ENCODE assay signal across 8 cellular contexts in the genomic region with DNA sequence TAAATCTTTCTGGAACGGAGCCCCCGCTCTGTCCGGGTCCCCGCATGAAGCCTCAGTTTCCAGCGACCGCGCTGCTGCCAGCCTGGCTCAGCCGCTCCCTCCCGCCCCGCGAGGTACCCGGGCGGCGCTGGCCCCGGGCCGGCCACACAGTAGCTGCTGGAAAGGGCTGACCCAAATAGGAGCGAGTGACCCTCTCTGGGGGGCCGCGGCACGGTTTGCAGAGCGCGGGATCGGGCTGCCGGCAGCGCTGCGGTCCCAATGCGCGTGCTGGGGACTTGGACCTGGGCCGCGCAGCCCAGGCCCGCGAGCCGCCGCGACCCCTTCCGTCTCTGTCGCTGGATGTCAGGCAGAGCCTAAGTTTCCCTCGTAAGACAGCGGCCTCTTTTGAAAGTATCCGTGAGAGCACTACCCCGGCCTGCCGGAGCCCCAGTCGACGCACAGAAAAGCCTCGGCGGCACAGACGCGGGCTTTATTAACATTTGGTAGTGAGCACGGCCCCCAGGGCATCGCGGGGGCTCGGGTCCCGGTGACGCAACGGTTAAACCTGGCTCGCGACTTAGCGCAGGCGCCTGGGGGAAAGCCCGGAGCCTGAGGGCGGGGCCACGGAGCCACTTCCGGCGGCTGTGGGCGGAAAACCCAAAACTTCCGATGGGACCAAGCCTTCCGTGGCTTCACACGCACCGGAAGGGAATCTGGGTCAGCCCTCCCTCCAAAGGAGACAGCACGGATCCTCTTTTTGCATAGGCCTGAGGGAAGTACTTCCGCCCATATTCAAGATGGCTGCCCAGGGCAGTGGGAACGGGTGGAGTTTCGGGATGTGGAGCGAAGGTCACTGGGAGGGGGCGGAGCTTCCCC. TPM values are rescaled to one million over a fixed set of nuclear protein-coding genes. Genes with fewer than 3 reads are reported as not detected.
A peak's percentile ranks its signal among the peaks of the same experiment; 100 is the strongest.
DNase-seq lines count a peak whose midpoint lies in the region; ATAC-seq and TF ChIP-seq lines count a peak whose summit lies in the region.

No MANE protein-coding gene starts in this region.

- peaks cover 17% of the 10 kb centered on the region for H3K36me3 ChIP-seq in BJ (ENCODE audit: control insufficient read depth, insufficient read depth, low read length)

- no peak for TF ChIP-seq CTCF in BJ (IDR thresholded peaks at IDR 0.05; ENCODE audit: insufficient read depth, low read depth, low read length)

- ATAC-seq in HG03457 (IDR thresholded peaks at IDR 0.05; ENCODE audit: unreplicated experiment) = peak; percentile 45

- CTCF ChIA-PET in BJ (lab: Yijun Ruan, JAX) = interaction anchor here (0.7 to 4.7 kb wide), 15 partner anchors 9 to 84 kb away, joined by 3 to 41 read pairs (median 6); partner anchors contain the start of genes CATSPERZ, ESRRA, PLCB3 and PPP1R14B

- H3K4me3 ChIP-seq in BJ (ENCODE audit: low read depth, low read length) = peak overlapping the region; percentile 66

- H3K27me3 ChIP-seq in BJ (ENCODE audit: control insufficient read depth, insufficient read depth, low read length) (no peaks in the 10 kb centered on the region), layer of hippocampus (ENCODE audit: control insufficient read depth, insufficient read depth, low read length) (no peaks in the 10 kb centered on the region)

- POLR2A ChIA-PET in BJ (lab: Charles Lee) = interaction anchor here (0.7 kb wide), 1 partner anchor 353 kb away, joined by 3 read pairs; no protein-coding TSS in a partner anchor

- H3K27ac ChIP-seq in cingulate gyrus (ENCODE audit: low read depth, low read length) (peak overlapping the region; percentile 98), layer of hippocampus (ENCODE audit: low read depth, low read length) (peak overlapping the region; percentile 98)

- DNase-seq in BJ (ENCODE audit: low read depth) (peak; percentile 99), GM19240 (ENCODE audit: insufficient read length, low spot score) (peak; percentile 74), NCI-H524 (lab: John Stamatoyannopoulos, UW) (peak; percentile 99)
- DNase-seq in activated CD4-positive, alpha-beta T cell treated with anti-CD3 and anti-CD28 coated beads for 4 hours = peak; percentile 97
- DNase-seq in stimulated activated CD4-positive, alpha-beta T cell treated with anti-CD3 and anti-CD28 coated beads, Interleukin-1b, Interleukin-23, amount 100 ng/mL, for 24 hours (ENCODE audit: low read depth in 4 of 4, low spot score in 1 of 4) = peak; percentile 93 to 98 (median 96)

RNA-seq across cellular contexts. Expression of gene BAD, which starts 14.9 kb away (rescaled TPM):
- 62.3 and 85.3 TPM in 2 replicates for polyA plus RNA-seq in BJ (2011; rRNA removed)
- polyA minus RNA-seq in BJ (2011; rRNA and poly(A)+ RNA removed) = 8.1 and 16.9 TPM in 2 replicates

RNA-seq across cellular contexts. Expression of gene GPR137, which starts 16.0 kb away (rescaled TPM):
- polyA plus RNA-seq in BJ (2011; rRNA removed) = 22.6 and 33.7 TPM in 2 replicates
- polyA minus RNA-seq in BJ (2011; rRNA and poly(A)+ RNA removed) = 12.0 and 16.8 TPM in 2 replicates

RNA-seq across cellular contexts. Expression of gene PLCB3, which starts 18.3 kb away (rescaled TPM):
- 17.9 and 30.2 TPM in 2 replicates for polyA plus RNA-seq in BJ (2011; rRNA removed)
- polyA minus RNA-seq in BJ (2011; rRNA and poly(A)+ RNA removed) = 45.3 and 50.4 TPM in 2 replicates

RNA-seq across cellular contexts. Expression of gene KCNK4, which starts 21.5 kb away (rescaled TPM):
- polyA plus RNA-seq in BJ (2011; rRNA removed) = 0.05 TPM in 1 of 2 replicates, not detected in the other
- not detected in 2 replicates for polyA minus RNA-seq in BJ (2011; rRNA and poly(A)+ RNA removed)

RNA-seq across cellular contexts. Expression of gene PPP1R14B, which starts 22.9 kb away (rescaled TPM):
- polyA plus RNA-seq in BJ (2011; rRNA removed) = 174 and 283 TPM in 2 replicates
- 55.6 and 75.0 TPM in 2 replicates for polyA minus RNA-seq in BJ (2011; rRNA and poly(A)+ RNA removed)

Comparison
In these comparisons a context has a peak if more than half of its experiments do, and no peak if none do; other contexts are left out.
1. Peak in every context shown above with its lines: DNase-seq, ATAC-seq, H3K4me3 ChIP-seq and H3K27ac ChIP-seq.